Comparison of ENCODE assay signal across 30 cellular contexts in genomic region chr2:158031371-158031770, GRCh38.
"Had no signal": no experiment of that assay in that cellular context is flagged by ENCODE, and none has a peak within 500 bp of the region (broad histone marks: within the 10 kb centered on the region; RNA-seq: fewer than 3 reads in every experiment).

No MANE protein-coding gene starts in this region.

- DNase-seq: Kasumi-1, KG1, MG63, NCI-H1048, NCI-H1092 treated with DMSO at 0.1 percent for 48 hours, NCI-H1105 treated with DMSO at 0.1 percent for 48 hours, NCI-H1417, NCI-H1436, NCI-H146, NCI-H1694, NCI-H187, NCI-H1930, NCI-H2029 treated with DMSO at 0.1 percent for 48 hours, NCI-H2081 treated with DMSO at 0.1 percent for 48 hours, NCI-H2107, NCI-H2171, NCI-H226, NCI-H446 treated with DMSO at 0.1 percent for 48 hours, NCI-H510A, NCI-H524, NCI-H526, NCI-H69, NCI-H748 treated with DMSO at 0.1 percent for 48 hours, NCI-H82, PC-9, SHP77 treated with DMSO at 0.1 percent for 48 hours, SK-N-SH, SW 1271 had no signal

- FAIRE-seq: K562, RCC 7860 had no signal
